ENCODE assay signal across 23 cellular contexts in the genomic region with DNA sequence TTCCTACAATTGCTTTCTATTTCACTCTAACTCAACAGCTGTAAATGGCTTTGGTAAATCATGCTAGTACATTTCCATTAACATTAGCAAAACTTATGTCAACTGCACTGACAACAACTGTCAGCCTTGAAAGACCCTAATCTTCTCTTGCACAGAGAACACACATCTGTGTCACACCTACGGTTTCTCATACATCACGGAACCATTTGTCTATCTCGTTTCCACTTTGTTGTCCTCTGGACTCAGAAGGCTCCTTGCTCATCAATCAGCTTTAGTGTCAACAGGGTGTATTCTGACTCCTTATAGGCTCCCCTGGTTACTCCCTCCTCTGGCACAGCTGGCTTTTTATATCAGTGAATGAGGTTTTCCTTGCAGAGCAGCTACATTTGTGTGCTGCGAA.
"Had no signal": no experiment of that assay in that cellular context is flagged by ENCODE, and none has a peak within 500 bp of the region (broad histone marks: within the 10 kb centered on the region; RNA-seq: fewer than 3 reads in every experiment).

No MANE protein-coding gene starts in this region.

- H3K36me3 ChIP-seq: breast epithelium had no signal

- H3K27ac ChIP-seq: breast epithelium, KMS-11, PC-9 had no signal

- FAIRE-seq: TTC549 had no signal

- H3K4me3 ChIP-seq: breast epithelium, PC-9 had no signal

- DNase-seq: activated B cell treated with CpG ODN at 0.5 μM for 24 hours; activated CD8-positive, alpha-beta memory T cell treated with anti-CD3 and anti-CD28 coated beads, Interleukin-2, amount 50 U/mL, for 4 hours; activated CD8-positive, alpha-beta T cell treated with anti-CD3 and anti-CD28 coated beads for 36 hours; activated naive CD4-positive, alpha-beta T cell treated with anti-CD3 and anti-CD28 coated beads, Interleukin-2, amount 50 U/mL, for 16 hours; activated naive CD8-positive, alpha-beta T cell treated with anti-CD3 and anti-CD28 coated beads, Interleukin-2, amount 10 ng/mL, durations not matched to agents 7 days and 5 days; activated T-cell treated with anti-CD3 and anti-CD28 coated beads, Interleukin-2, amount 50 U/mL, for 1 hour; aorta; caudate nucleus; MV-4-11; NCI-H1092 treated with DMSO at 0.1 percent for 48 hours; NCI-H1436; NCI-H1694 treated with DMSO at 0.1 percent for 48 hours; NCI-H2029 treated with DMSO at 0.1 percent for 48 hours; NCI-H345; NCI-H510A; NCI-H526 treated with DMSO at 0.1 percent for 48 hours; PC-9; SHP77 treated with DMSO at 0.1 percent for 48 hours; T-helper 17 cell; T-helper 9 cell had no signal

- ATAC-seq: activated CD8-positive, alpha-beta T cell treated with anti-CD3 and anti-CD28 coated beads for 36 hours; T-helper 17 cell had no signal

- H3K4me1 ChIP-seq: breast epithelium had no signal

- H3K27me3 ChIP-seq: breast epithelium had no signal
